In genomic region chr10:17144757-17145156, GRCh38 we compare ENCODE assay signal across 10 cellular contexts. TPM values are rescaled to one million over a fixed set of nuclear protein-coding genes. Genes with fewer than 3 reads are reported as not detected.
DNase-seq lines count a peak whose midpoint lies in the region; ATAC-seq and TF ChIP-seq lines count a peak whose summit lies in the region.
"Had no signal": no experiment of that assay in that cellular context is flagged by ENCODE, and none has a peak within 500 bp of the region (broad histone marks: within the 10 kb centered on the region; RNA-seq: fewer than 3 reads in every experiment).

No MANE protein-coding gene starts in this region.

- peaks cover 4% of the 10 kb centered on the region for H3K4me1 ChIP-seq in mucosa of descending colon (ENCODE audit: low read depth)

- no peaks in the 10 kb centered on the region for H3K36me3 ChIP-seq in mucosa of descending colon (ENCODE audit: low read depth)

- DNase-seq in Daoy (ENCODE audit: low read depth), result peak; percentile 11
- peak; percentile 50 for DNase-seq in activated T-cell treated with anti-CD3 and anti-CD28 coated beads for 48 hours (ENCODE audit: low read depth)
- peak in 1 of 3 donors; percentile 30 for DNase-seq in mucosa of descending colon
- no peak for DNase-seq in Ammon's horn (ENCODE audit: low spot score)
- no peak for DNase-seq in SHP77 (lab: John Stamatoyannopoulos, UW)
- no peak for DNase-seq in retina
- no peak for DNase-seq in NCI-H1417 treated with DMSO at 0.1 percent for 48 hours (lab: John Stamatoyannopoulos, UW)
- DNase-seq: amygdala, RPMI8226 had no signal

- H3K4me3 ChIP-seq in mucosa of descending colon, result no peak overlapping the region

- ATAC-seq in HG02798 (IDR thresholded peaks at IDR 0.05; ENCODE audit: poor library complexity, unreplicated experiment) (peak; percentile 77), mucosa of descending colon (peak; percentile 18)

- H3K9me3 ChIP-seq in mucosa of descending colon, result no peaks in the 10 kb centered on the region

- intact Hi-C loops in mucosa of descending colon (cut with DNase I, micrococcal nuclease), result no loop called here

- no peak for TF ChIP-seq CTCF in mucosa of descending colon (IDR thresholded peaks at IDR 0.05)

RNA-seq across cellular contexts. Expression of gene CUBN, which starts 15.1 kb away (rescaled TPM):
- 0.71 and 1.7 TPM in 2 replicates for total RNA-seq in Daoy (2014; rRNA removed; shearing (Covaris generic))
- 1 to 10 TPM in 1 of 3 donors, under 1 TPM in 2; 0.31 to 1.9 (median 0.38) TPM for total RNA-seq in mucosa of descending colon

RNA-seq across cellular contexts. Expression of gene TRDMT1, which starts 56.7 kb away (rescaled TPM):
- 8.4 and 9.1 TPM in 2 replicates for total RNA-seq in Daoy (2014; rRNA removed; shearing (Covaris generic))
- 1 to 10 TPM; 4.7 to 7.8 (median 7.4) TPM for total RNA-seq in mucosa of descending colon

Comparison
In these comparisons a context has a peak if more than half of its experiments do, and no peak if none do; other contexts are left out.
1. DNase-seq: peak in Daoy (single experiment) and activated T-cell treated with anti-CD3 and anti-CD28 coated beads for 48 hours (single experiment); none in Ammon's horn (single experiment), SHP77 (0 of 2), retina (single experiment) and NCI-H1417 treated with DMSO at 0.1 percent for 48 hours (single experiment).